ENCODE assay signal across 14 cellular contexts in the genomic region with DNA sequence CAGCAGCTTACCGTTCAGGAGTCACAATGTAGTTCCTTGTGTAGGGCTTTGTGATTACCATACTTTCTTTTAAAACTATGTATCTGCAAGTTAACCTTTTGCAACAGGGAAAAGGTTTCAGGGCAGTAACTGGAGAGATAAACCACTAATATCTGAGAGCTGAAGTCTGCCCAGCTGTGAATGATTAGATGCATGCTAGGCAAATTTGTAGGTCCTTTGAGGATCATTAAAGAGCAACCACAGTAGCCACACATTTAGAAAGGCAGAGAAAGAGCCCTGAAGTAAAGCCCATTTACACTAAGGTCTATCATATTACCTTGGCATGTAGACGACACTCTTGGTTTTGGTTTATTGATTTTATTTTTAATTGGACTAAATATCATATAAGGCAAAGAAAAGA. TPM values are rescaled to one million over a fixed set of nuclear protein-coding genes. Genes with fewer than 3 reads are reported as not detected.
DNase-seq lines count a peak whose midpoint lies in the region; ATAC-seq and TF ChIP-seq lines count a peak whose summit lies in the region.
"Had no signal": no experiment of that assay in that cellular context is flagged by ENCODE, and none has a peak within 500 bp of the region (broad histone marks: within the 10 kb centered on the region; RNA-seq: fewer than 3 reads in every experiment).

No MANE protein-coding gene starts in this region.

- intact Hi-C loops in activated B cell treated with CpG ODN at 0.5 μM for 24 hours (cut with micrococcal nuclease): no loop called here

- WGBS in mesenchymal stem cell: no CpG with 5 or more reads among the region's 2 CpGs

- H3K18ac ChIP-seq in mesenchymal stem cell (ENCODE audit: low read depth in 1 of 2, low read length in 2 of 2): no peak overlapping the region

- CTCF ChIA-PET in activated B cell treated with CpG ODN at 0.5 μM for 24 hours (lab: Charles Lee): no interaction called here

- no peak overlapping the region for H2BK5ac ChIP-seq in mesenchymal stem cell (ENCODE audit: low read depth, low read length, poor library complexity, severe bottlenecking)

- H3K4me2 ChIP-seq in mesenchymal stem cell (ENCODE audit: low read length, poor library complexity, severe bottlenecking): no peak overlapping the region

- no peak overlapping the region for H2BK15ac ChIP-seq in mesenchymal stem cell (ENCODE audit: low read depth, poor library complexity, severe bottlenecking)

- no peak overlapping the region for H3K23ac ChIP-seq in mesenchymal stem cell (ENCODE audit: low read length in 2 of 2)

- H4K8ac ChIP-seq in mesenchymal stem cell (ENCODE audit: low read length): no peak overlapping the region

- no peaks in the 10 kb centered on the region for H3K9me3 ChIP-seq in mesenchymal stem cell (ENCODE audit: control insufficient read depth, low read length)
- H3K9me3 ChIP-seq: Peyer's patch had no signal

- H2BK120ac ChIP-seq in mesenchymal stem cell (ENCODE audit: low read depth, low read length): no peak overlapping the region

- DNase-seq in activated B cell treated with CpG ODN at 0.5 μM for 24 hours: no peak
- DNase-seq in mesenchymal stem cell: no peak
- DNase-seq in coronary artery (ENCODE audit: low spot score): no peak
- DNase-seq in medulla oblongata (ENCODE audit: extremely low spot score): no peak
- DNase-seq: amniotic stem cell; CD8-positive, alpha-beta T cell; foreskin fibroblast; kidney; Peyer's patch had no signal

- POLR2A ChIA-PET in activated B cell treated with CpG ODN at 0.5 μM for 24 hours (lab: Charles Lee): interaction anchor here (0.7 kb wide), 1 partner anchor 75 kb away, joined by 8 read pairs; no protein-coding TSS in a partner anchor

- H3K4me1 ChIP-seq in mesenchymal stem cell (ENCODE audit: control insufficient read depth, insufficient read depth, low read depth, low read length): no peaks in the 10 kb centered on the region
- H3K4me1 ChIP-seq: Peyer's patch had no signal

- no peak overlapping the region for H3K27ac Mint-ChIP-seq in activated B cell treated with CpG ODN at 0.5 μM for 24 hours
- H3K27ac Mint-ChIP-seq: CD8-positive, alpha-beta T cell; dendritic cell treated with granulocyte-macrophage colony-stimulating factor and Interleukin-4, amounts not matched to agents 40 ng/mL and 50 ng/mL, for 4 days had no signal

- H3K4me3 ChIP-seq in mesenchymal stem cell (ENCODE audit: insufficient read depth in 1 of 2, low read depth in 1 of 2, low read length in 2 of 2) (no peak overlapping the region), coronary artery (no peak overlapping the region)
- H3K4me3 ChIP-seq: Peyer's patch had no signal

- H2AK5ac ChIP-seq in mesenchymal stem cell (ENCODE audit: low read length, severe bottlenecking): no peak overlapping the region

- peaks cover 9% of the 10 kb centered on the region for H3K4me1 Mint-ChIP-seq in activated B cell treated with CpG ODN at 0.5 μM for 24 hours

- no peaks in the 10 kb centered on the region for H3K27me3 ChIP-seq in mesenchymal stem cell (ENCODE audit: control insufficient read depth in 1 of 2, insufficient read depth in 1 of 2, low read length in 2 of 2)
- H3K27me3 ChIP-seq: Peyer's patch had no signal

- no peaks in the 10 kb centered on the region for H3K27me3 Mint-ChIP-seq in activated B cell treated with CpG ODN at 0.5 μM for 24 hours
- H3K27me3 Mint-ChIP-seq: dendritic cell treated with granulocyte-macrophage colony-stimulating factor and Interleukin-4, amounts not matched to agents 40 ng/mL and 50 ng/mL, for 4 days had no signal

- H3K36me3 ChIP-seq in mesenchymal stem cell (ENCODE audit: control insufficient read depth in 1 of 2, insufficient read depth in 2 of 2, low read depth in 1 of 2, low read length in 2 of 2): no peaks in the 10 kb centered on the region
- H3K36me3 ChIP-seq: Peyer's patch had no signal

- H3K36me3 Mint-ChIP-seq in activated B cell treated with CpG ODN at 0.5 μM for 24 hours (ENCODE audit: low read depth): peaks cover 8% of the 10 kb centered on the region

- H3K79me1 ChIP-seq in mesenchymal stem cell (replicated peaks; ENCODE audit: low read length, poor library complexity, severe bottlenecking): no peaks in the 10 kb centered on the region

- no peak overlapping the region for H3K14ac ChIP-seq in mesenchymal stem cell (ENCODE audit: low read length in 2 of 2)

- no peak overlapping the region for H3K4me3 Mint-ChIP-seq in activated B cell treated with CpG ODN at 0.5 μM for 24 hours
- H3K4me3 Mint-ChIP-seq: CD8-positive, alpha-beta T cell; dendritic cell treated with granulocyte-macrophage colony-stimulating factor and Interleukin-4, amounts not matched to agents 40 ng/mL and 50 ng/mL, for 4 days had no signal

- no peak overlapping the region for H3K4ac ChIP-seq in mesenchymal stem cell (ENCODE audit: low read depth in 1 of 2, low read length in 2 of 2)

- peak; percentile 73 for ATAC-seq in GM19328 (IDR thresholded peaks at IDR 0.05; ENCODE audit: unreplicated experiment)
- peak; percentile 88 for ATAC-seq in HG02763 (IDR thresholded peaks at IDR 0.05; ENCODE audit: unreplicated experiment)
- ATAC-seq in HG03460 (IDR thresholded peaks at IDR 0.05; ENCODE audit: unreplicated experiment): peak; percentile 90
- peak; percentile 18 for ATAC-seq in activated B cell treated with CpG ODN at 0.5 μM for 24 hours (ENCODE audit: low read depth)
- ATAC-seq in HG03139 (IDR thresholded peaks at IDR 0.05; ENCODE audit: unreplicated experiment): no peak
- ATAC-seq: CD8-positive, alpha-beta T cell had no signal

- no peak overlapping the region for H3K9ac ChIP-seq in mesenchymal stem cell (ENCODE audit: low read length)

- H4K91ac ChIP-seq in mesenchymal stem cell (ENCODE audit: low read length): no peak overlapping the region

- no peak overlapping the region for H3K27ac ChIP-seq in mesenchymal stem cell (ENCODE audit: low read length, poor library complexity, severe bottlenecking)
- no peak overlapping the region for H3K27ac ChIP-seq in coronary artery
- H3K27ac ChIP-seq: Peyer's patch had no signal

- TF ChIP-seq CTCF in activated B cell treated with CpG ODN at 0.5 μM for 24 hours (IDR thresholded peaks at IDR 0.05) (no peak), coronary artery (IDR thresholded peaks at IDR 0.05) (no peak)

- no peak overlapping the region for H2AFZ ChIP-seq in mesenchymal stem cell (ENCODE audit: low read depth, low read length)

- no peaks in the 10 kb centered on the region for H3K9me3 Mint-ChIP-seq in activated B cell treated with CpG ODN at 0.5 μM for 24 hours
- H3K9me3 Mint-ChIP-seq: CD8-positive, alpha-beta T cell; dendritic cell treated with granulocyte-macrophage colony-stimulating factor and Interleukin-4, amounts not matched to agents 40 ng/mL and 50 ng/mL, for 4 days had no signal

- no peak overlapping the region for H2BK12ac ChIP-seq in mesenchymal stem cell (ENCODE audit: low read length in 2 of 2)

RNA-seq across cellular contexts. Expression of a gene that starts 60.0 kb away (rescaled TPM):
- total RNA-seq in activated B cell treated with CpG ODN at 0.5 μM for 24 hours: 27.9 and 35.6 TPM in 2 replicates
- polyA plus RNA-seq in mesenchymal stem cell (2013, experiment 1 of 2): 0.43 TPM
- 0.36 TPM for polyA plus RNA-seq in mesenchymal stem cell (2013, experiment 2 of 2)
